22 cellular contexts compared by ENCODE assay signal in genomic region chr1:199752688-199753027, GRCh38.
"Had no signal": no experiment of that assay in that cellular context is flagged by ENCODE, and none has a peak within 500 bp of the region (broad histone marks: within the 10 kb centered on the region; RNA-seq: fewer than 3 reads in every experiment).

No MANE protein-coding gene starts in this region.

- H3K4me2 ChIP-seq: neural progenitor cell had no signal

- H3K27me3 ChIP-seq: neutrophil, right atrium auricular region, upper lobe of left lung had no signal

- H3K27ac ChIP-seq: neural progenitor cell, neutrophil, parathyroid adenoma, right atrium auricular region, skin epidermis, spleen, transverse colon, upper lobe of left lung had no signal

- H3K36me3 ChIP-seq: neural progenitor cell, neutrophil, right atrium auricular region, spleen, transverse colon, upper lobe of left lung had no signal

- H2AFZ ChIP-seq: neural progenitor cell, parathyroid adenoma had no signal

- H3K4me1 ChIP-seq: parathyroid adenoma, right atrium auricular region, spleen, transverse colon, upper lobe of left lung had no signal

- H3K4me3 ChIP-seq: neural progenitor cell, right atrium auricular region, skin epidermis, spleen, transverse colon, upper lobe of left lung had no signal

- H3K9me3 Mint-ChIP-seq: naive thymus-derived CD8-positive, alpha-beta T cell; neural progenitor cell; stimulated activated naive CD8-positive, alpha-beta T cell treated with anti-CD3 and anti-CD28 coated beads, Interleukin-15, amount 100 ng/mL, for 72 hours had no signal

- DNase-seq: head of caudate nucleus; hippocampal formation; kidney glomerular epithelial cell; left cardiac atrium; mesenchymal stem cell; naive thymus-derived CD8-positive, alpha-beta T cell; nephron progenitor cell; occipital lobe; spleen; stimulated activated CD4-positive, alpha-beta T cell treated with anti-CD3 and anti-CD28 coated beads, Interleukin-4, amount 100 ng/mL, for 24 hours; stimulated activated naive CD4-positive, alpha-beta T cell treated with Interleukin-2 at 50 U/mL for 16 hours; stimulated activated naive CD8-positive, alpha-beta T cell treated with anti-CD3 and anti-CD28 coated beads, Interleukin-15, amount 100 ng/mL, for 72 hours; substantia nigra; transverse colon; upper lobe of left lung had no signal

- H3K79me2 ChIP-seq: parathyroid adenoma had no signal

- H3K4me3 Mint-ChIP-seq: naive thymus-derived CD8-positive, alpha-beta T cell; nephron progenitor cell; neural progenitor cell; stimulated activated effector memory CD8-positive, alpha-beta T cell treated with anti-CD3 and anti-CD28 coated beads, Interleukin-12 subunit alpha, Interleukin-12 subunit beta, amount 100 ng/mL, for 72 hours; stimulated activated naive CD8-positive, alpha-beta T cell treated with anti-CD3 and anti-CD28 coated beads, Interleukin-15, amount 100 ng/mL, for 72 hours had no signal

- H3K36me3 Mint-ChIP-seq: naive thymus-derived CD8-positive, alpha-beta T cell; neural progenitor cell; stimulated activated effector memory CD8-positive, alpha-beta T cell treated with anti-CD3 and anti-CD28 coated beads, Interleukin-12 subunit alpha, Interleukin-12 subunit beta, amount 100 ng/mL, for 72 hours had no signal

- H3K27ac Mint-ChIP-seq: naive thymus-derived CD8-positive, alpha-beta T cell; neural progenitor cell; stimulated activated effector memory CD8-positive, alpha-beta T cell treated with anti-CD3 and anti-CD28 coated beads, Interleukin-12 subunit alpha, Interleukin-12 subunit beta, amount 100 ng/mL, for 72 hours; stimulated activated naive CD8-positive, alpha-beta T cell treated with anti-CD3 and anti-CD28 coated beads, Interleukin-15, amount 100 ng/mL, for 72 hours had no signal

- H3K9me3 ChIP-seq: neutrophil, spleen, transverse colon, upper lobe of left lung had no signal

- H3K4me1 Mint-ChIP-seq: naive thymus-derived CD8-positive, alpha-beta T cell; stimulated activated effector memory CD8-positive, alpha-beta T cell treated with anti-CD3 and anti-CD28 coated beads, Interleukin-12 subunit alpha, Interleukin-12 subunit beta, amount 100 ng/mL, for 72 hours; stimulated activated naive CD8-positive, alpha-beta T cell treated with anti-CD3 and anti-CD28 coated beads, Interleukin-15, amount 100 ng/mL, for 72 hours had no signal

- H3K9ac ChIP-seq: neural progenitor cell, parathyroid adenoma had no signal

- ATAC-seq: left cardiac atrium; naive thymus-derived CD8-positive, alpha-beta T cell; sciatic nerve; stimulated activated effector memory CD8-positive, alpha-beta T cell treated with anti-CD3 and anti-CD28 coated beads, Interleukin-12 subunit alpha, Interleukin-12 subunit beta, amount 100 ng/mL, for 72 hours; stimulated activated naive CD8-positive, alpha-beta T cell treated with anti-CD3 and anti-CD28 coated beads, Interleukin-15, amount 100 ng/mL, for 72 hours had no signal
